ENCODE assay signal across 8 cellular contexts in genomic region chr1:1430114-1430982, GRCh38. TPM values are rescaled to one million over a fixed set of nuclear protein-coding genes. Genes with fewer than 3 reads are reported as not detected.
DNase-seq lines count a peak whose midpoint lies in the region; ATAC-seq and TF ChIP-seq lines count a peak whose summit lies in the region.

No MANE protein-coding gene starts in this region.

- peak; percentile 79 for DNase-seq in D341Med (ENCODE audit: low spot score)
- no peak for DNase-seq in PC-3
- peak; percentile 88 for DNase-seq in globus pallidus (ENCODE audit: low spot score)
- peak; percentile 84 to 89 for DNase-seq in trophoblast cell
- DNase-seq in RKO (ENCODE audit: low spot score), result no peak

- H3K9ac ChIP-seq in PC-3 (ENCODE audit: low read length) (no peak overlapping the region), trophoblast cell (ENCODE audit: low read length) (no peak overlapping the region)

- no peaks in the 10 kb centered on the region for H3K9me3 ChIP-seq in PC-3 (ENCODE audit: low read length)
- peaks cover 2% of the 10 kb centered on the region for H3K9me3 ChIP-seq in trophoblast cell (ENCODE audit: insufficient read depth, low read depth, low read length)

- H3K14ac ChIP-seq in trophoblast cell (ENCODE audit: low read length), result peak overlapping the region; percentile 83

- H3K9me2 ChIP-seq in PC-3 (replicated peaks; ENCODE audit: low read length), result no peaks in the 10 kb centered on the region

- 0 out of 2 replicates have a peak overlapping the region, but pooled peaks have one; percentile 39 for H2AFZ ChIP-seq in PC-3 (ENCODE audit: low read length)
- H2AFZ ChIP-seq in trophoblast cell (ENCODE audit: insufficient read depth, low read length, poor library complexity), result peak overlapping the region; percentile 23

- no peak; the same call in 1 of the 2 replicates for TF ChIP-seq CTCF in PC-3 (conservative IDR thresholded peaks at IDR 0.05; ENCODE audit: low read depth, low read length)

- H4K8ac ChIP-seq in trophoblast cell (ENCODE audit: low read depth, low read length), result peak overlapping the region; percentile 84

- no TSS peak for BruUV-seq in PC-3 (replicated peaks; lab: Mats Ljungman, UMichigan)

- H3K79me2 ChIP-seq in PC-3 (ENCODE audit: low read length) (no peaks in the 10 kb centered on the region), trophoblast cell (ENCODE audit: control insufficient read depth, insufficient read depth, low read length, poor library complexity) (peaks cover 27% of the 10 kb centered on the region)

- peaks cover 4% of the 10 kb centered on the region for H3F3A ChIP-seq in PC-3 (ENCODE audit: low read length, unreplicated experiment)

- no CpG with 5 or more reads among the region's 35 CpGs for WGBS in trophoblast cell (ENCODE audit: extremely low coverage, insufficient coverage, insufficient read length)

- H3K36me3 ChIP-seq in PC-3 (ENCODE audit: low read depth, low read length) (no peaks in the 10 kb centered on the region), trophoblast cell (ENCODE audit: control insufficient read depth in 1 of 2, insufficient read depth in 2 of 2, low read length in 2 of 2) (no peaks in the 10 kb centered on the region)

- peak overlapping the region; percentile 6 for H2BK120ac ChIP-seq in trophoblast cell (ENCODE audit: insufficient read depth, low read length, poor library complexity)

- H3K79me1 ChIP-seq in trophoblast cell (ENCODE audit: low read length), result peaks cover 56% of the 10 kb centered on the region

- ATAC-seq in PC-3 (peak; percentile 3; the same call in 1 of the 2 replicates), GM21619 (IDR thresholded peaks at IDR 0.05; ENCODE audit: unreplicated experiment) (no peak), GM19324 (IDR thresholded peaks at IDR 0.05; ENCODE audit: low FRiP score, unreplicated experiment) (no peak), GM19035 (IDR thresholded peaks at IDR 0.05; ENCODE audit: unreplicated experiment) (no peak)

- no peak overlapping the region for H3K4me2 ChIP-seq in PC-3 (ENCODE audit: low read length)
- no peak overlapping the region for H3K4me2 ChIP-seq in trophoblast cell (ENCODE audit: low read length)

- peak overlapping the region; percentile 88 for H2AK5ac ChIP-seq in trophoblast cell (ENCODE audit: low read length)

- no peak overlapping the region for H3K23ac ChIP-seq in trophoblast cell (ENCODE audit: low read length)

- peak overlapping the region; percentile 71 for H3K18ac ChIP-seq in trophoblast cell (ENCODE audit: low read length)

- CTCF ChIA-PET in PC-3 (lab: Charles Lee), result no interaction called here

- H2BK5ac ChIP-seq in trophoblast cell (ENCODE audit: low read depth, low read length, poor library complexity), result peak overlapping the region; percentile 88

- H3K4me1 ChIP-seq in PC-3 (ENCODE audit: insufficient read depth, low read length), result peaks cover 37% of the 10 kb centered on the region
- H3K4me1 ChIP-seq in trophoblast cell (ENCODE audit: control insufficient read depth in 1 of 2, insufficient read depth in 2 of 2, low read length in 2 of 2), result peaks cover 60 to 66% of the 10 kb centered on the region in 2 experiments

- no peaks in the 10 kb centered on the region for H3K27me3 ChIP-seq in PC-3 (ENCODE audit: low read length)
- no peaks in the 10 kb centered on the region for H3K27me3 ChIP-seq in trophoblast cell (ENCODE audit: insufficient read depth, low read length)

- H4K12ac ChIP-seq in trophoblast cell (ENCODE audit: low read depth, low read length), result no peak overlapping the region

- peak overlapping the region; percentile 53 for H3K4ac ChIP-seq in trophoblast cell (ENCODE audit: low read depth, low read length)

- H3K27ac ChIP-seq in PC-3 (ENCODE audit: low read length) (no peak overlapping the region), trophoblast cell (ENCODE audit: low read depth, low read length) (peak overlapping the region; percentile 99)

- H4K91ac ChIP-seq in trophoblast cell (ENCODE audit: low read depth, low read length), result peak overlapping the region; percentile 99

- H2BK12ac ChIP-seq in trophoblast cell (ENCODE audit: low read length), result peak overlapping the region; percentile 90

- intact Hi-C loops in PC-3 (cut with micrococcal nuclease), result no loop called here

- POLR2A ChIA-PET in PC-3 (lab: Charles Lee; ENCODE audit: unreplicated experiment), result no interaction called here

- H4K20me1 ChIP-seq in PC-3 (ENCODE audit: low read length), result no peaks in the 10 kb centered on the region

- H3K4me3 ChIP-seq in PC-3 (ENCODE audit: low read length) (no peak overlapping the region), trophoblast cell (ENCODE audit: low read depth, low read length) (no peak overlapping the region)

RNA-seq across cellular contexts. Expression of gene VWA1, which starts 5.1 kb away (rescaled TPM):
- 59.1 and 74.5 TPM in 2 replicates for total RNA-seq in PC-3 (2014; rRNA removed)
- polyA plus RNA-seq in trophoblast cell (2013), result 66.1 and 71.8 TPM in 2 replicates

RNA-seq across cellular contexts. Expression of gene ANKRD65, which starts 9.3 kb away (rescaled TPM):
- 0.18 and 1.1 TPM in 2 replicates for total RNA-seq in PC-3 (2014; rRNA removed)
- polyA plus RNA-seq in trophoblast cell (2013), result 3.1 and 3.5 TPM in 2 replicates

RNA-seq across cellular contexts. Expression of gene ATAD3C, which starts 19.1 kb away (rescaled TPM):
- 0.29 and 1.4 TPM in 2 replicates for total RNA-seq in PC-3 (2014; rRNA removed)
- polyA plus RNA-seq in trophoblast cell (2013), result 5.2 and 6.0 TPM in 2 replicates

RNA-seq across cellular contexts. Expression of gene MRPL20, which starts 23.3 kb away (rescaled TPM):
- total RNA-seq in PC-3 (2014; rRNA removed), result 439 and 506 TPM in 2 replicates
- polyA plus RNA-seq in trophoblast cell (2013), result 147 and 153 TPM in 2 replicates

RNA-seq across cellular contexts. Expression of gene CCNL2, which starts 31.2 kb away (rescaled TPM):
- 356 and 385 TPM in 2 replicates for total RNA-seq in PC-3 (2014; rRNA removed)
- 113 and 119 TPM in 2 replicates for polyA plus RNA-seq in trophoblast cell (2013)

Comparison
In these comparisons a context has a peak if more than half of its experiments do, and no peak if none do; other contexts are left out.
1. DNase-seq: peak in D341Med (single experiment), globus pallidus (single experiment) and trophoblast cell (2 of 2); none in PC-3 (single experiment) and RKO (single experiment).